ENCODE assay signal across 8 cellular contexts in the genomic region with DNA sequence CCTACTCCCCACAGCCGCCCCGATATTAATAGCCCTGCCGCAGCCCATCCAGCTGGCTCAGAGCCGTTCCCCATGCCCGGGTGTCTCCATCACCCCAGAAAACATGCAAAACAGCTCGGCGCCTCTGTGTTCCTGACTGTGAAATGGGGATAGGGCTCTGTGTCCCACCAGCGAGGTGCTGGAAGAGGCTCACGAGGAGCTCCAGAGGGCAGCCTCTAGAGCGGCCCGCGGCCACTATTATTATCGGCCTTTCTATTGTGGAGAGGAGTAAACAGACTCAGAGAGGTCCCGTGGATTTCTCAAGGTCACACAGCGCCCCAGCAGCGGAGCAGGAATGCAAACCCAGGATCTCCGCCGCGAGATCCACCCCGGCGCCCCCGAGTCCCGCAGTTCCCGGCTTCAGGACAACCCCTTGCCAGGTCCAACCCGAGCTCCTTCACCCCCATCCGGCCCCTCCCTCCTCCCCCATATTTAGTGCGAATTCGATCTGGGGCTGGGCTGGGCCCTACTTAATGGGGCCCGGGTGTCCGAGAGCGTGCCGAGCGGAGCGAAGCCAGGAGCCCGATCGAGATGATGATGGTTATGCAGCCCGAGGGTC. TPM values are rescaled to one million over a fixed set of nuclear protein-coding genes. Genes with fewer than 3 reads are reported as not detected.
DNase-seq lines count a peak whose midpoint lies in the region; ATAC-seq, FAIRE-seq and TF ChIP-seq lines count a peak whose summit lies in the region.

A gene (plus strand): TSS at position 536 of the 598 bp plus-strand sequence. CDS start 35 bp downstream, at position 571.

- no peaks in the 10 kb centered on the region; the same call in 1 of the 2 replicates for H3K27me3 ChIP-seq in GM06990 (replicated peaks; ENCODE audit: control insufficient read depth, insufficient read depth, low read length)
- H3K27me3 ChIP-seq in PC-9 (ENCODE audit: insufficient read depth, low read depth) = peaks cover 33% of the 10 kb centered on the region
- H3K27me3 ChIP-seq in endothelial cell of umbilical vein (ENCODE audit: control insufficient read depth in 2 of 2, insufficient read depth in 2 of 2, low read length in 2 of 2) = no peaks in the 10 kb centered on the region
- no peaks in the 10 kb centered on the region for H3K27me3 ChIP-seq in naive thymus-derived CD4-positive, alpha-beta T cell (ENCODE audit: control insufficient read depth in 2 of 2, insufficient read depth in 2 of 2, low read length in 2 of 2)

- H3K27ac ChIP-seq in PC-9 (no peak within 1 kb of the TSS), endothelial cell of umbilical vein (ENCODE audit: insufficient read depth, low read depth, low read length) (peak within 1 kb of the TSS; percentile 62)
- peak within 1 kb of the TSS; percentile 90 for H3K27ac ChIP-seq in naive thymus-derived CD4-positive, alpha-beta T cell (ENCODE audit: low read depth, low read length)

- H3K4me1 Mint-ChIP-seq in naive thymus-derived CD4-positive, alpha-beta T cell = peaks cover 13 to 46% (median 33%) of the 10 kb centered on the region in 7 donors

- H3K4me2 ChIP-seq in PC-9 (peak within 1 kb of the TSS; percentile 95), endothelial cell of umbilical vein (ENCODE audit: insufficient read depth, low read length) (peak within 1 kb of the TSS; percentile 91)

- dilution Hi-C loops in endothelial cell of umbilical vein (cut with MboI; ENCODE audit: extremely low pct_ligation_motif_present, low sequenced_read_pairs) = no loop called here

- no TSS peak for BruUV-seq in PC-9 (replicated peaks; lab: Mats Ljungman, UMichigan)
- no TSS peak for BruUV-seq in endothelial cell of umbilical vein (replicated peaks; lab: Mats Ljungman, UMichigan)

- TF ChIP-seq POLR2A in endothelial cell of umbilical vein (IDR thresholded peaks at IDR 0.05; ENCODE audit: low read depth, low read length) = no peak

- H3K27me3 Mint-ChIP-seq in naive thymus-derived CD4-positive, alpha-beta T cell = peaks cover 0 to 16% (median 0%) of the 10 kb centered on the region in 5 donors

- DNase-seq in GM06990 (ENCODE audit: extremely low read depth, insufficient read length) (peak; percentile 54), PC-9 (no peak), endothelial cell of umbilical vein (ENCODE audit: low read depth, low spot score) (no peak), cerebellar nuclear complex (lab: John Stamatoyannopoulos, UW) (no peak), NCI-H510A (lab: John Stamatoyannopoulos, UW) (no peak)
- DNase-seq in naive thymus-derived CD4-positive, alpha-beta T cell = no peak

- no peaks in the 10 kb centered on the region for H4K20me1 ChIP-seq in PC-9 (ENCODE audit: insufficient read depth)
- no peaks in the 10 kb centered on the region for H4K20me1 ChIP-seq in endothelial cell of umbilical vein (replicated peaks; ENCODE audit: control insufficient read depth, extremely low read depth, insufficient read depth, low read length)

- no peaks in the 10 kb centered on the region for H3K9me1 ChIP-seq in endothelial cell of umbilical vein (replicated peaks; ENCODE audit: control insufficient read depth, extremely low read depth, insufficient read depth, low read length)

- H3K4me3 ChIP-seq in GM06990 (replicated peaks; ENCODE audit: low read depth, low read length) (peak within 1 kb of the TSS; percentile 88), PC-9 (peak within 1 kb of the TSS; percentile 87), endothelial cell of umbilical vein (replicated peaks in 1 of 3; ENCODE audit: insufficient read depth in 1 of 3, low read depth in 1 of 3, low read length in 3 of 3) (peak within 1 kb of the TSS; percentile 70 to 81 (median 78))
- peak within 1 kb of the TSS; percentile 78 for H3K4me3 ChIP-seq in naive thymus-derived CD4-positive, alpha-beta T cell (ENCODE audit: low read length)

- FAIRE-seq in endothelial cell of umbilical vein (lab: Jason Lieb, UNC) = no peak

- peaks cover 14% of the 10 kb centered on the region; the same call in 1 of the 2 replicates for H3F3A ChIP-seq in PC-9 (ENCODE audit: insufficient read depth, low read depth)

- peaks cover 6% of the 10 kb centered on the region for H3K36me3 ChIP-seq in GM06990 (ENCODE audit: control insufficient read depth, insufficient read depth, low read length)
- no peaks in the 10 kb centered on the region for H3K36me3 ChIP-seq in PC-9 (ENCODE audit: low read depth)
- peaks cover 0 to 6% of the 10 kb centered on the region in 2 experiments for H3K36me3 ChIP-seq in endothelial cell of umbilical vein (ENCODE audit: control insufficient read depth in 2 of 2, extremely low read depth in 1 of 2, insufficient read depth in 2 of 2, low read length in 2 of 2)
- H3K36me3 ChIP-seq in naive thymus-derived CD4-positive, alpha-beta T cell (ENCODE audit: control insufficient read depth in 2 of 3, insufficient read depth in 3 of 3, low read length in 3 of 3) = peaks cover 0 to 20% (median 9%) of the 10 kb centered on the region in 3 experiments

- intact Hi-C loops in PC-9 (cut with micrococcal nuclease; ENCODE audit: unreplicated experiment) (loop anchor here (2.0 kb wide), 2 partner anchors 22 to 72 kb away; a partner anchor contains a TSS), endothelial cell of umbilical vein (cut with micrococcal nuclease) (loop anchor here (1.0 to 2.0 kb wide), 2 partner anchors 66 to 70 kb away; a partner anchor contains a TSS)
- intact Hi-C loops in naive thymus-derived CD4-positive, alpha-beta T cell (cut with micrococcal nuclease) = loop anchor here (1.0 to 5.0 kb wide), 11 partner anchors 22 to 198 kb away; a partner anchor contains a TSS

- peaks cover 0 to 1% (median 0%) of the 10 kb centered on the region in 11 donors for H3K9me3 Mint-ChIP-seq in naive thymus-derived CD4-positive, alpha-beta T cell

- peak within 1 kb of the TSS; percentile 79 to 90 (median 86) for H3K4me3 Mint-ChIP-seq in naive thymus-derived CD4-positive, alpha-beta T cell

- H3K9me2 ChIP-seq in PC-9 (ENCODE audit: insufficient read depth) = no peaks in the 10 kb centered on the region

- peak within 1 kb of the TSS; percentile 90 for H2AFZ ChIP-seq in PC-9
- H2AFZ ChIP-seq in endothelial cell of umbilical vein (ENCODE audit: low read depth, low read length) = peak within 1 kb of the TSS; percentile 93

- H3K9me3 ChIP-seq in PC-9 (ENCODE audit: insufficient read depth, low read depth) (no peaks in the 10 kb centered on the region), endothelial cell of umbilical vein (replicated peaks; ENCODE audit: control insufficient read depth, insufficient read depth, low read length) (no peaks in the 10 kb centered on the region)
- no peaks in the 10 kb centered on the region for H3K9me3 ChIP-seq in naive thymus-derived CD4-positive, alpha-beta T cell (ENCODE audit: control insufficient read depth in 2 of 3, low read length in 3 of 3)

- CTCF ChIA-PET in PC-9 (lab: Charles Lee) = no interaction called here
- CTCF ChIA-PET in endothelial cell of umbilical vein (lab: Charles Lee) = interaction anchor here (0.7 to 2.2 kb wide), 6 partner anchors 9 to 132 kb away, joined by 3 to 25 read pairs (median 3); a partner anchor contains a TSS
- CTCF ChIA-PET in naive thymus-derived CD4-positive, alpha-beta T cell (lab: Charles Lee) = interaction anchor here (0.6 kb wide), 1 partner anchor 135 kb away, joined by 3 read pairs; no protein-coding TSS in a partner anchor

- ATAC-seq in naive thymus-derived CD4-positive, alpha-beta T cell = no peak
- ATAC-seq in GM18511 (IDR thresholded peaks at IDR 0.05; ENCODE audit: unreplicated experiment) = no peak
- no peak for ATAC-seq in GM21526 (IDR thresholded peaks at IDR 0.05; ENCODE audit: low FRiP score, unreplicated experiment)

- POLR2A ChIA-PET in PC-9 (lab: Charles Lee; ENCODE audit: unreplicated experiment) (interaction anchor here (0.5 to 0.8 kb wide), 4 partner anchors 22 to 229 kb away, joined by 3 to 9 read pairs (median 6); a partner anchor contains a TSS), endothelial cell of umbilical vein (lab: Charles Lee) (interaction anchor here (0.6 to 1.9 kb wide), 7 partner anchors 13 to 146 kb away, joined by 3 to 9 read pairs (median 4); a partner anchor contains a TSS)
- POLR2A ChIA-PET in naive thymus-derived CD4-positive, alpha-beta T cell (lab: Charles Lee) = interaction anchor here (0.5 to 3.1 kb wide), 12 partner anchors 10 to 401 kb away, joined by 3 to 18 read pairs (median 5); a partner anchor contains a TSS

- peak within 1 kb of the TSS; percentile 20 to 91 (median 86) for H3K27ac Mint-ChIP-seq in naive thymus-derived CD4-positive, alpha-beta T cell

- peaks cover 0 to 10% (median 3%) of the 10 kb centered on the region in 5 donors for H3K36me3 Mint-ChIP-seq in naive thymus-derived CD4-positive, alpha-beta T cell

- H3K4me1 ChIP-seq in PC-9 (replicated peaks; ENCODE audit: insufficient read depth) = peaks cover 13% of the 10 kb centered on the region
- peaks cover 33% of the 10 kb centered on the region for H3K4me1 ChIP-seq in endothelial cell of umbilical vein (ENCODE audit: control insufficient read depth, extremely low read depth, insufficient read depth, low read length)
- peaks cover 19 to 21% of the 10 kb centered on the region in 2 donors for H3K4me1 ChIP-seq in naive thymus-derived CD4-positive, alpha-beta T cell (ENCODE audit: control insufficient read depth in 2 of 2, insufficient read depth in 2 of 2, low read length in 2 of 2)

- H3K9ac ChIP-seq in endothelial cell of umbilical vein (replicated peaks; ENCODE audit: extremely low read depth, insufficient read depth, low read length) = peak within 1 kb of the TSS; percentile 85

- TF ChIP-seq CTCF in GM06990 (IDR thresholded peaks at IDR 0.05; ENCODE audit: insufficient read depth, low read length, poor library complexity, severe bottlenecking) (no peak), PC-9 (conservative IDR thresholded peaks at IDR 0.05) (no peak), endothelial cell of umbilical vein (IDR thresholded peaks at IDR 0.05; ENCODE audit: extremely low read depth in 1 of 2, insufficient read depth in 1 of 2, low read depth in 1 of 2, low read length in 2 of 2) (no peak)

- H3K79me2 ChIP-seq in PC-9 (ENCODE audit: low read depth) (no peaks in the 10 kb centered on the region), endothelial cell of umbilical vein (ENCODE audit: control insufficient read depth, insufficient read depth, low read length) (peaks cover 5% of the 10 kb centered on the region)

TF ChIP-seq in endothelial cell of umbilical vein, 7 proteins besides CTCF, POLR2A, EP300 and RAD21 (continues in another document):
- no peak for TF ChIP-seq JUN (IDR thresholded peaks at IDR 0.05; ENCODE audit: borderline replicate concordance, insufficient read depth, insufficient read length, low read depth)

RNA-seq across cellular contexts. Expression of the gene that starts here (rescaled TPM):
- total RNA-seq in PC-9 (2021) = not detected in 2 replicates
- total RNA-seq in endothelial cell of umbilical vein = 0.18 TPM in 1 of 2 replicates, not detected in the other
- polyA plus RNA-seq in endothelial cell of umbilical vein = 0.10 and 0.17 TPM in 2 replicates
- 0.04 TPM in 2 replicates for polyA plus RNA-seq in endothelial cell of umbilical vein (2011; cell fraction: cytosol; rRNA removed)
- polyA plus RNA-seq in endothelial cell of umbilical vein (2011; cell fraction: nucleus; rRNA removed) = 0.22 and 0.27 TPM in 2 replicates
- not detected in 2 replicates for polyA plus RNA-seq in endothelial cell of umbilical vein (2012)
- not detected in 2 replicates for polyA minus RNA-seq in endothelial cell of umbilical vein
- not detected for polyA minus RNA-seq in endothelial cell of umbilical vein (2011; cell fraction: cytosol; rRNA and poly(A)+ RNA removed)
- not detected in 2 replicates for polyA minus RNA-seq in endothelial cell of umbilical vein (2011; cell fraction: nucleus; rRNA and poly(A)+ RNA removed)
- total RNA-seq in naive thymus-derived CD4-positive, alpha-beta T cell = under 1 TPM in 1 of 5 experiments, not detected in 4; 0.32 TPM
- not detected for polyA plus RNA-seq in naive thymus-derived CD4-positive, alpha-beta T cell
